In genomic region chr14:64910847-64911495, GRCh38 we compare ENCODE assay signal across 8 cellular contexts. TPM values are rescaled to one million over a fixed set of nuclear protein-coding genes. Genes with fewer than 3 reads are reported as not detected.
A peak's percentile ranks its signal among the peaks of the same experiment; 100 is the strongest.
DNase-seq lines count a peak whose midpoint lies in the region; ATAC-seq and TF ChIP-seq lines count a peak whose summit lies in the region.

No MANE protein-coding gene starts in this region.

- ATAC-seq in GM18907 (IDR thresholded peaks at IDR 0.05; ENCODE audit: unreplicated experiment): no peak

- peaks cover 0 to 2% (median 0%) of the 10 kb centered on the region in 8 donors for H3K9me3 Mint-ChIP-seq in CD4-positive, alpha-beta memory T cell

- peaks cover 2 to 6% of the 10 kb centered on the region in 2 donors for H3K27me3 Mint-ChIP-seq in CD4-positive, alpha-beta memory T cell

- POLR2A ChIA-PET in CD4-positive, alpha-beta memory T cell (lab: Charles Lee; ENCODE audit: partially characterized antibody): interaction anchor here (0.7 to 1.4 kb wide), 2 partner anchors 11 kb away, joined by 4 to 5 read pairs; no protein-coding TSS in a partner anchor

- H3K4me3 ChIP-seq in dorsolateral prefrontal cortex: no peak overlapping the region
- H3K4me3 ChIP-seq in CD4-positive, alpha-beta memory T cell (ENCODE audit: low read length in 2 of 2): no peak overlapping the region

- no peak overlapping the region for H3K27ac ChIP-seq in dorsolateral prefrontal cortex
- H3K27ac ChIP-seq in CD4-positive, alpha-beta memory T cell (ENCODE audit: low read depth, low read length): no peak overlapping the region

- peak; percentile 6 for DNase-seq in NCI-H1436 (lab: John Stamatoyannopoulos, UW)
- no peak for DNase-seq in NCI-H1436 treated with DMSO at 0.1 percent for 48 hours (lab: John Stamatoyannopoulos, UW)
- peak; percentile 6 for DNase-seq in NCI-H526 treated with DMSO at 0.1 percent for 48 hours (lab: John Stamatoyannopoulos, UW)
- no peak for DNase-seq in dorsolateral prefrontal cortex
- peak; percentile 7 for DNase-seq in smooth muscle cell of the brain vasculature (ENCODE audit: low read depth, low spot score)
- no peak for DNase-seq in CD4-positive, alpha-beta memory T cell
- DNase-seq in globus pallidus (ENCODE audit: low spot score): no peak

- intact Hi-C loops in dorsolateral prefrontal cortex (cut with DNase I): loop anchor here (10.0 kb wide), 1 partner anchor 74 kb away; the partner anchor contains the start of gene FNTB (in 2 of the 2)
- intact Hi-C loops in CD4-positive, alpha-beta memory T cell (cut with micrococcal nuclease): no loop called here

- H3K27ac Mint-ChIP-seq in CD4-positive, alpha-beta memory T cell: no peak overlapping the region

- H3K36me3 ChIP-seq in CD4-positive, alpha-beta memory T cell (ENCODE audit: insufficient read depth, low read length): no peaks in the 10 kb centered on the region

- peaks cover 15% of the 10 kb centered on the region for H3K4me1 ChIP-seq in CD4-positive, alpha-beta memory T cell (ENCODE audit: insufficient read depth, low read length)

- H3K27me3 ChIP-seq in dorsolateral prefrontal cortex: no peaks in the 10 kb centered on the region
- H3K27me3 ChIP-seq in CD4-positive, alpha-beta memory T cell (ENCODE audit: insufficient read depth, low read length): peaks cover 5% of the 10 kb centered on the region

- H3K36me3 Mint-ChIP-seq in CD4-positive, alpha-beta memory T cell: peaks cover 7 to 13% of the 10 kb centered on the region in 2 donors

- H3K4me3 Mint-ChIP-seq in CD4-positive, alpha-beta memory T cell: no peak overlapping the region

- peak in 54 of 56 donors; percentile 27 to 59 (median 47) for TF ChIP-seq CTCF in dorsolateral prefrontal cortex (IDR thresholded peaks at IDR 0.05 in 54 of 56, conservative IDR thresholded peaks at IDR 0.05 in 2 of 56; ENCODE audit: low read depth in 1 of 56, partially characterized antibody in 56 of 56)

- no peaks in the 10 kb centered on the region for H3K9me3 ChIP-seq in CD4-positive, alpha-beta memory T cell (ENCODE audit: control insufficient read depth in 1 of 2, low read length in 2 of 2)

- CTCF ChIA-PET in CD4-positive, alpha-beta memory T cell (lab: Charles Lee; ENCODE audit: partially characterized antibody): interaction anchor here (0.5 to 2.2 kb wide), 6 partner anchors 17 to 87 kb away, joined by 3 to 13 read pairs (median 4); partner anchors contain the start of gene FNTB

- H3K4me1 Mint-ChIP-seq in CD4-positive, alpha-beta memory T cell: peaks cover 15 to 27% (median 22%) of the 10 kb centered on the region in 4 donors

RNA-seq across cellular contexts. Expression of gene CHURC1, which starts 3.3 kb away (rescaled TPM):
- total RNA-seq in dorsolateral prefrontal cortex: 10 to 100 TPM; 39.7 to 80.2 (median 55.2) TPM
- total RNA-seq in CD4-positive, alpha-beta memory T cell: 100 to 1,000 TPM; 112 to 116 TPM
- polyA plus RNA-seq in CD4-positive, alpha-beta memory T cell: 100 to 1,000 TPM; 147 to 176 TPM

RNA-seq across cellular contexts. Expression of gene SPTB, which starts 31.3 kb away (rescaled TPM):
- 10 to 100 TPM in 119 of 120 experiments, 1 to 10 TPM in 1; 6.7 to 55.4 (median 33.1) TPM for total RNA-seq in dorsolateral prefrontal cortex
- total RNA-seq in CD4-positive, alpha-beta memory T cell: under 1 TPM; 0.03 to 0.09 TPM
- polyA plus RNA-seq in CD4-positive, alpha-beta memory T cell: under 1 TPM in 1 of 2 donors, not detected in 1; 0.37 TPM

RNA-seq across cellular contexts. Expression of gene GPX2, which starts 31.6 kb away (rescaled TPM):
- 1 to 10 TPM in 2 of 120 experiments, under 1 TPM in 6, not detected in 112; 0.39 to 1.2 (median 0.72) TPM for total RNA-seq in dorsolateral prefrontal cortex
- total RNA-seq in CD4-positive, alpha-beta memory T cell: not detected
- not detected for polyA plus RNA-seq in CD4-positive, alpha-beta memory T cell

Comparison
In these comparisons a context has a peak if more than half of its experiments do, and no peak if none do; other contexts are left out.
1. DNase-seq: peak in NCI-H1436 (single experiment), NCI-H526 treated with DMSO at 0.1 percent for 48 hours (single experiment) and smooth muscle cell of the brain vasculature (single experiment); none in NCI-H1436 treated with DMSO at 0.1 percent for 48 hours (single experiment), dorsolateral prefrontal cortex (0 of 10), CD4-positive, alpha-beta memory T cell (0 of 5) and globus pallidus (single experiment).
2. RNA of gene SPTB, which starts 31.3 kb away (total RNA-seq): 6.7 to 55.4 TPM in dorsolateral prefrontal cortex; 0.03 to 0.09 TPM in CD4-positive, alpha-beta memory T cell; every median in the first group is over 4 times any median in the second.